In genomic region chr7:43647772-43648643, GRCh38 we compare ENCODE assay signal across 1 cellular context.
TF ChIP-seq lines count a peak whose summit lies in the region.

No MANE protein-coding gene starts in this region.

TF ChIP-seq in SK-N-SH, 30 proteins besides CTCF, POLR2A, EP300 and RAD21 (continued from another document):
- TF ChIP-seq FOXM1 (IDR thresholded peaks at IDR 0.05; ENCODE audit: low read depth) = peak; percentile 100
- peak; percentile 100 for TF ChIP-seq JUND (IDR thresholded peaks at IDR 0.05)
- peak; percentile 100 for TF ChIP-seq TCF12 (IDR thresholded peaks at IDR 0.05)
- TF ChIP-seq USF1 (IDR thresholded peaks at IDR 0.05; ENCODE audit: borderline replicate concordance, low read depth) = no peak; the same call in 1 of the 2 replicates
- no peak; the same call in 1 of the 2 replicates for TF ChIP-seq MXI1 (IDR thresholded peaks at IDR 0.05; ENCODE audit: low read depth, low read length)
- peak; percentile 18; the same call in 1 of the 2 replicates for TF ChIP-seq SMC3 (IDR thresholded peaks at IDR 0.05; ENCODE audit: low read depth, low read length)
- TF ChIP-seq IRF3 (IDR thresholded peaks at IDR 0.05; ENCODE audit: low read depth, low read length) = no peak
- TF ChIP-seq MEF2A (IDR thresholded peaks at IDR 0.05; ENCODE audit: borderline replicate concordance, low read depth) = peak; percentile 92
- peak; percentile 83 for TF ChIP-seq ELF1 (IDR thresholded peaks at IDR 0.05)
- TF ChIP-seq USF2 (IDR thresholded peaks at IDR 0.05; ENCODE audit: borderline replicate concordance, low read depth, low read length) = no peak
- peak; percentile 100 for TF ChIP-seq TEAD4 (IDR thresholded peaks at IDR 0.05; ENCODE audit: borderline replicate concordance, insufficient read depth)
- TF ChIP-seq RCOR1 (IDR thresholded peaks at IDR 0.05; ENCODE audit: low read length) = no peak
- peak; percentile 94 for TF ChIP-seq MAX (IDR thresholded peaks at IDR 0.05; ENCODE audit: low read depth)
- TF ChIP-seq ZBTB33 (IDR thresholded peaks at IDR 0.05; ENCODE audit: borderline replicate concordance, low read depth) = peak; percentile 94
- TF ChIP-seq RFX5 (IDR thresholded peaks at IDR 0.05; ENCODE audit: low read length) = no peak
